ENCODE assay signal across 17 cellular contexts in the genomic region with DNA sequence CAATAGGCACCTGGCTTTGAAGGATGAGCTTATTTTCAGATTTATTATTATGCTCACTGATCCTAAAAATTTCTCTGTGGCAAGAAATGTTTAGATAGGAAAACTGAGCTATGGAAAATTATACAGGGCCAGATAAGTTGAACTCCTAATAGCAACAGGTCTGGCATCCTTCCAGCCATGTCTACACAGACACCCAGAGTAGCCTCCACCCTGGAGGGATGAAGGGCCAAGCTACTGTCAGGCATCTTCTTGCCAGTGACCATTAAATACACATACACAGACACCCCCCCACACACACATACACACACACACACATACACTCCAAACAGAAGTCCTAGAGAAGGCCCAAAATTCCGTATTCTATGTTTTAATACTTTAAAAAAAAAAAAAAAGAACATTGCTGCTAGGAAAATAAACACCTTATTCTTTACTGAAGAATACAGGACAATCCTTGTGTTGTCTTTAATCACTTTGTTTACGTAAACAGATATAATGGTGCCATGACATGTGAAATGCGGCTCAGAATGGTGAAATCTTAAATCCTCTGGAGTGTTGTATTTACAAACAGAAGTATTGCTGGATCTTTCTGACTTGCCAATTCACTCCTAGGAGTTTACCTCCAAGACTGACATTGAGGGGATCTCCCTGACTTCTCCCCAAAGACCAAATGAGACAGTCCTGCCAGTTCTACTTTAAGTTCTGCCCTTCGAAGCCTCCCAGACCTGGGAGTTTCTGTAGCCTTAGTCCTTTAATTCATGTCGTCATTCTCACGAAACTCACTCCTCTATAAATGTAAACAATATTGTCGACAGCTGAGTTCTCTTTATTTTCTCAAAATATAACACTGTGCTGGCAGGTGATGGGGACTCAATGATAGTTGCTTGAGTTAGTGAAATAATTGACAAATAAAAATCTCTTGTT.
DNase-seq lines count a peak whose midpoint lies in the region; ATAC-seq and TF ChIP-seq lines count a peak whose summit lies in the region.
"Had no signal": no experiment of that assay in that cellular context is flagged by ENCODE, and none has a peak within 500 bp of the region (broad histone marks: within the 10 kb centered on the region; RNA-seq: fewer than 3 reads in every experiment).

No MANE protein-coding gene starts in this region.

- intact Hi-C loops in left ventricle myocardium inferior (cut with micrococcal nuclease) = no loop called here
- intact Hi-C loops in Right ventricle myocardium superior (cut with DNase I) = no loop called here
- intact Hi-C loops in aorta (cut with DNase I) = loop anchor here in 1 of 2 donors (1.0 to 5.0 kb wide), 2 partner anchors 23 to 46 kb away; no protein-coding TSS in a partner anchor

- peak overlapping the region; percentile 74 for H2BK5ac ChIP-seq in trophoblast cell (ENCODE audit: low read depth, low read length, poor library complexity)

- H3K23ac ChIP-seq in trophoblast cell (ENCODE audit: low read length) = no peak overlapping the region

- no peaks in the 10 kb centered on the region for H3K9me3 ChIP-seq in left ventricle myocardium inferior (replicated peaks)
- H3K9me3 ChIP-seq in fibroblast of lung (ENCODE audit: control insufficient read depth, insufficient read depth, low read depth, low read length) = no peaks in the 10 kb centered on the region
- no peaks in the 10 kb centered on the region for H3K9me3 ChIP-seq in trophoblast cell (ENCODE audit: insufficient read depth, low read depth, low read length)
- no peaks in the 10 kb centered on the region for H3K9me3 ChIP-seq in aorta (ENCODE audit: control insufficient read depth, low read length)
- H3K9me3 ChIP-seq: A549, heart left ventricle, thyroid gland had no signal

- no peak for TF ChIP-seq POLR2A in GM18505 (IDR thresholded peaks at IDR 0.05; ENCODE audit: borderline replicate concordance, extremely low read depth, insufficient read depth, insufficient read length)

- H3K79me2 ChIP-seq in fibroblast of lung (ENCODE audit: control insufficient read depth, insufficient read depth, low read length) (no peaks in the 10 kb centered on the region), trophoblast cell (ENCODE audit: control insufficient read depth, insufficient read depth, low read length, poor library complexity) (no peaks in the 10 kb centered on the region)

- H2AK5ac ChIP-seq in trophoblast cell (ENCODE audit: low read length) = peak overlapping the region; percentile 52

- TF ChIP-seq CTCF in left ventricle myocardium inferior (IDR thresholded peaks at IDR 0.05; ENCODE audit: borderline replicate concordance) (no peak), fibroblast of lung (conservative IDR thresholded peaks at IDR 0.05 in 1 of 2, IDR thresholded peaks at IDR 0.05 in 1 of 2; ENCODE audit: low read depth in 1 of 2, low read length in 2 of 2) (no peak)

- peaks cover 22% of the 10 kb centered on the region for H3K79me1 ChIP-seq in trophoblast cell (ENCODE audit: low read length)

- H4K12ac ChIP-seq in trophoblast cell (ENCODE audit: low read depth, low read length) = no peak overlapping the region

- H3K36me3 ChIP-seq in left ventricle myocardium inferior (no peaks in the 10 kb centered on the region), fibroblast of lung (ENCODE audit: control insufficient read depth, insufficient read depth, low read length) (no peaks in the 10 kb centered on the region), trophoblast cell (ENCODE audit: control insufficient read depth in 1 of 2, insufficient read depth in 2 of 2, low read length in 2 of 2) (no peaks in the 10 kb centered on the region), aorta (ENCODE audit: control insufficient read depth in 1 of 2, insufficient read depth in 2 of 2, low read length in 1 of 2) (no peaks in the 10 kb centered on the region)
- H3K36me3 ChIP-seq: heart left ventricle, thyroid gland had no signal

- peaks cover 33% of the 10 kb centered on the region for H3K4me1 ChIP-seq in left ventricle myocardium inferior
- peaks cover 16% of the 10 kb centered on the region for H3K4me1 ChIP-seq in fibroblast of lung (ENCODE audit: control insufficient read depth, extremely low read depth, insufficient read depth, low read length)
- peaks cover 12 to 17% of the 10 kb centered on the region in 2 experiments for H3K4me1 ChIP-seq in trophoblast cell (ENCODE audit: control insufficient read depth in 1 of 2, insufficient read depth in 2 of 2, low read length in 2 of 2)
- peaks cover 2 to 6% of the 10 kb centered on the region in 2 donors for H3K4me1 ChIP-seq in aorta (ENCODE audit: control insufficient read depth in 1 of 2, insufficient read depth in 2 of 2, low read length in 2 of 2)

- no peak for DNase-seq in left ventricle myocardium inferior
- no peak for DNase-seq in Right ventricle myocardium superior
- peak in 1 of 2 donors; percentile 41 for DNase-seq in fibroblast of lung (ENCODE audit: low read depth in 2 of 2)
- no peak for DNase-seq in trophoblast cell
- no peak for DNase-seq in aorta
- DNase-seq: activated effector memory CD4-positive, alpha-beta T cell treated with anti-CD3 and anti-CD28 coated beads, Interleukin-2, amount 50 U/mL, for 16 hours; CD4-positive, CD25-positive, alpha-beta regulatory T cell; DMS79 treated with DMSO at 0.1 percent for 48 hours; midbrain; NCI-H1105; NCI-H2171; thyroid gland had no signal

- no peak overlapping the region for H3K18ac ChIP-seq in trophoblast cell (ENCODE audit: low read length)

- H2BK12ac ChIP-seq in trophoblast cell (ENCODE audit: low read length) = peak overlapping the region; percentile 83

- H3K4me2 ChIP-seq in fibroblast of lung (ENCODE audit: extremely low read depth, insufficient read depth, low read length) (no peak overlapping the region), trophoblast cell (ENCODE audit: low read length) (no peak overlapping the region)
- H3K4me2 ChIP-seq: A549 had no signal

- no peak overlapping the region for H3K4ac ChIP-seq in trophoblast cell (ENCODE audit: low read depth, low read length)

- no CpG with 5 or more reads among the region's 7 CpGs for WGBS in trophoblast cell (ENCODE audit: extremely low coverage, insufficient coverage, insufficient read length)
- 60 to 62% methylated on average over 7 of the region's 7 CpGs for WGBS in aorta, 2 donors

- H3K14ac ChIP-seq in trophoblast cell (ENCODE audit: low read length) = peak overlapping the region; percentile 46

- H3K4me3 ChIP-seq in left ventricle myocardium inferior (no peak overlapping the region), fibroblast of lung (replicated peaks in 1 of 4; ENCODE audit: control extremely low read depth in 1 of 4, insufficient read depth in 1 of 4, low read depth in 3 of 4, low read length in 4 of 4) (no peak overlapping the region), trophoblast cell (ENCODE audit: low read depth, low read length) (no peak overlapping the region), aorta (ENCODE audit: low read length in 2 of 2) (no peak overlapping the region)
- H3K4me3 ChIP-seq: A549, heart left ventricle, thyroid gland had no signal

- H3K27ac ChIP-seq in left ventricle myocardium inferior (replicated peaks) (peak overlapping the region; percentile 86), fibroblast of lung (ENCODE audit: insufficient read depth, low read length) (peak overlapping the region; percentile 91), trophoblast cell (ENCODE audit: low read depth, low read length) (peak overlapping the region; percentile 11), aorta (ENCODE audit: low read depth in 1 of 2, low read length in 2 of 2) (peak overlapping the region; percentile 85 to 89)

- H4K8ac ChIP-seq in trophoblast cell (ENCODE audit: low read depth, low read length) = peak overlapping the region; percentile 23

- no peaks in the 10 kb centered on the region for H3K27me3 ChIP-seq in left ventricle myocardium inferior (ENCODE audit: low read depth)
- H3K27me3 ChIP-seq in fibroblast of lung (ENCODE audit: control insufficient read depth, insufficient read depth, low read length) = no peaks in the 10 kb centered on the region
- H3K27me3 ChIP-seq in trophoblast cell (ENCODE audit: insufficient read depth, low read length) = no peaks in the 10 kb centered on the region
- H3K27me3 ChIP-seq in aorta (ENCODE audit: control insufficient read depth in 1 of 2, insufficient read depth in 2 of 2, low read length in 1 of 2) = no peaks in the 10 kb centered on the region
- H3K27me3 ChIP-seq: heart left ventricle, thyroid gland had no signal

- peak overlapping the region; percentile 70 for H4K91ac ChIP-seq in trophoblast cell (ENCODE audit: low read depth, low read length)

- H2AFZ ChIP-seq in fibroblast of lung (ENCODE audit: low read length) (no peak overlapping the region), trophoblast cell (ENCODE audit: insufficient read depth, low read length, poor library complexity) (no peak overlapping the region)

- ATAC-seq in Right ventricle myocardium superior (ENCODE audit: poor library complexity) (no peak), aorta (ENCODE audit: low FRiP score) (no peak), GM18505 (IDR thresholded peaks at IDR 0.05; ENCODE audit: unreplicated experiment) (no peak), HG02759 (IDR thresholded peaks at IDR 0.05; ENCODE audit: unreplicated experiment) (no peak), GM18498 (IDR thresholded peaks at IDR 0.05; ENCODE audit: unreplicated experiment) (no peak)
- ATAC-seq: A549 had no signal

- H4K20me1 ChIP-seq in fibroblast of lung (ENCODE audit: control insufficient read depth, extremely low read depth, insufficient read depth, low read length) = no peaks in the 10 kb centered on the region

- H2BK120ac ChIP-seq in trophoblast cell (ENCODE audit: insufficient read depth, low read length, poor library complexity) = peak overlapping the region; percentile 78

- H3K9ac ChIP-seq in fibroblast of lung (ENCODE audit: insufficient read depth, low read length) (no peak overlapping the region), trophoblast cell (ENCODE audit: low read length) (no peak overlapping the region)

Comparison
In these comparisons a context has a peak if more than half of its experiments do, and no peak if none do; other contexts are left out.
1. H3K27ac ChIP-seq: peak in every context shown above with its lines; median percentile 91 in fibroblast of lung; 87 in aorta; 86 in left ventricle myocardium inferior; 11 in trophoblast cell.